Comparison of ENCODE assay signal across 27 cellular contexts in genomic region chr10:48767752-48768450, GRCh38.
"Had no signal": no experiment of that assay in that cellular context is flagged by ENCODE, and none has a peak within 500 bp of the region (broad histone marks: within the 10 kb centered on the region; RNA-seq: fewer than 3 reads in every experiment).

No MANE protein-coding gene starts in this region.

- H3K36me3 Mint-ChIP-seq: activated naive CD8-positive, alpha-beta T cell; mesothelial cell of epicardium had no signal

- H3K27me3 Mint-ChIP-seq: activated CD8-positive, alpha-beta T cell treated with anti-CD3 and anti-CD28 coated beads for 36 hours; activated naive CD8-positive, alpha-beta T cell; naive B cell had no signal

- H3K9me3 Mint-ChIP-seq: activated CD8-positive, alpha-beta T cell treated with anti-CD3 and anti-CD28 coated beads for 36 hours; mesothelial cell of epicardium; neural crest cell had no signal

- ATAC-seq: activated CD8-positive, alpha-beta T cell treated with anti-CD3 and anti-CD28 coated beads for 36 hours; body of pancreas; gastrocnemius medialis; left cardiac atrium; left ventricle myocardium superior; right cardiac atrium; T-helper 17 cell had no signal

- DNase-seq: activated CD4-positive, alpha-beta T cell treated with anti-CD3 and anti-CD28 coated beads, Interleukin-2, amount 50 U/mL, for 1 hour; activated CD4-positive, CD25-positive, alpha-beta regulatory T cell treated with anti-CD3 and anti-CD28 coated beads, Interleukin-2, amount 50 U/mL, for 72 hours; activated CD8-positive, alpha-beta T cell treated with anti-CD3 and anti-CD28 coated beads for 36 hours; activated effector memory CD4-positive, alpha-beta T cell treated with Interleukin-2 at 50 U/mL for 16 hours; activated naive CD4-positive, alpha-beta T cell treated with Interleukin-2 at 50 U/mL for 16 hours; aorta; body of pancreas; effector CD8-positive, alpha-beta T cell; gastrocnemius medialis; glutamatergic neuron; left cardiac atrium; left ventricle myocardium superior; naive B cell; nucleus accumbens; right cardiac atrium; stimulated activated CD4-positive, alpha-beta T cell treated with anti-CD3 and anti-CD28 coated beads, Interleukin-15, amount 100 ng/mL, for 24 hours; stimulated activated CD4-positive, alpha-beta T cell treated with anti-CD3 and anti-CD28 coated beads, Interleukin-2, amount 100 ng/mL, for 24 hours; stomach; SW 1271; T-helper 17 cell; T1000; thyroid gland; upper lobe of left lung; WERI-Rb-1 had no signal

- H3K36me3 ChIP-seq: gastrocnemius medialis, stomach, thyroid gland, upper lobe of left lung, WERI-Rb-1 had no signal

- H3K9me3 ChIP-seq: body of pancreas, gastrocnemius medialis, stomach, thyroid gland, upper lobe of left lung had no signal

- H3K4me1 Mint-ChIP-seq: mesothelial cell of epicardium, neural crest cell, T-helper 17 cell had no signal

- H3K4me1 ChIP-seq: body of pancreas, gastrocnemius medialis, stomach, thyroid gland, upper lobe of left lung had no signal

- H3K27me3 ChIP-seq: body of pancreas, gastrocnemius medialis, stomach, thyroid gland, upper lobe of left lung had no signal

- H3K4me3 ChIP-seq: body of pancreas, gastrocnemius medialis, stomach, thyroid gland, upper lobe of left lung had no signal

- H3K27ac ChIP-seq: body of pancreas, gastrocnemius medialis, stomach, thyroid gland, upper lobe of left lung, WERI-Rb-1 had no signal

- H3K4me3 Mint-ChIP-seq: activated CD8-positive, alpha-beta T cell treated with anti-CD3 and anti-CD28 coated beads for 36 hours; activated naive CD8-positive, alpha-beta T cell; mesothelial cell of epicardium; naive B cell; neural crest cell; T-helper 17 cell had no signal

- H3K27ac Mint-ChIP-seq: activated CD8-positive, alpha-beta T cell treated with anti-CD3 and anti-CD28 coated beads for 36 hours; activated naive CD8-positive, alpha-beta T cell; mesothelial cell of epicardium; T-helper 17 cell had no signal
